1 cellular context compared by ENCODE assay signal in genomic region chr1:32813941-32814739, GRCh38.
TF ChIP-seq lines count a peak whose summit lies in the region.

No MANE protein-coding gene starts in this region.

TF ChIP-seq in K562, 482 proteins besides CTCF, POLR2A, EP300 and RAD21 (continued from another document and continues in another):
- TF ChIP-seq ARID4B (CRISPR knock-in tag; IDR thresholded peaks at IDR 0.05), result peak; percentile 53
- peak; percentile 71 for TF ChIP-seq C11orf30 (IDR thresholded peaks at IDR 0.05; ENCODE audit: low read depth)
- no peak for TF ChIP-seq HIVEP1 (CRISPR knock-in tag; IDR thresholded peaks at IDR 0.05)
- 0 out of 2 replicates have a peak, but pooled peaks have one; percentile 3 for TF ChIP-seq CBFA2T3 (IDR thresholded peaks at IDR 0.05)
- TF ChIP-seq ZC3H4 (CRISPR knock-in tag; IDR thresholded peaks at IDR 0.05; ENCODE audit: borderline replicate concordance), result no peak
- TF ChIP-seq NFRKB (IDR thresholded peaks at IDR 0.05; ENCODE audit: low read depth), result peak; percentile 42; the same call in 1 of the 2 replicates
- TF ChIP-seq, protein P1, sequence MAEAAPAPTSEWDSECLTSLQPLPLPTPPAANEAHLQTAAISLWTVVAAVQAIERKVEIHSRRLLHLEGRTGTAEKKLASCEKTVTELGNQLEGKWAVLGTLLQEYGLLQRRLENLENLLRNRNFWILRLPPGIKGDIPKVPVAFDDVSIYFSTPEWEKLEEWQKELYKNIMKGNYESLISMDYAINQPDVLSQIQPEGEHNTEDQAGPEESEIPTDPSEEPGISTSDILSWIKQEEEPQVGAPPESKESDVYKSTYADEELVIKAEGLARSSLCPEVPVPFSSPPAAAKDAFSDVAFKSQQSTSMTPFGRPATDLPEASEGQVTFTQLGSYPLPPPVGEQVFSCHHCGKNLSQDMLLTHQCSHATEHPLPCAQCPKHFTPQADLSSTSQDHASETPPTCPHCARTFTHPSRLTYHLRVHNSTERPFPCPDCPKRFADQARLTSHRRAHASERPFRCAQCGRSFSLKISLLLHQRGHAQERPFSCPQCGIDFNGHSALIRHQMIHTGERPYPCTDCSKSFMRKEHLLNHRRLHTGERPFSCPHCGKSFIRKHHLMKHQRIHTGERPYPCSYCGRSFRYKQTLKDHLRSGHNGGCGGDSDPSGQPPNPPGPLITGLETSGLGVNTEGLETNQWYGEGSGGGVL (CRISPR knock-in tag; IDR thresholded peaks at IDR 0.05), result no peak
- TF ChIP-seq SIRT6 (IDR thresholded peaks at IDR 0.05; ENCODE audit: low read depth, low read length), result no peak
- TF ChIP-seq RFX1 (IDR thresholded peaks at IDR 0.05), result no peak
- TF ChIP-seq MITF (IDR thresholded peaks at IDR 0.05), result no peak
- peak in 1 of 2 experiments; percentile 55; a peak in 1 of 4 replicates for TF ChIP-seq ARNT (IDR thresholded peaks at IDR 0.05)
- no peak for TF ChIP-seq ZNF431 (CRISPR knock-in tag; IDR thresholded peaks at IDR 0.05)
- no peak for TF ChIP-seq SRSF9 (IDR thresholded peaks at IDR 0.05; ENCODE audit: borderline replicate concordance, low read depth, low read length)
- TF ChIP-seq ZFX (CRISPR knock-in tag; IDR thresholded peaks at IDR 0.05), result peak; percentile 6; the same call in 1 of the 2 replicates
- TF ChIP-seq SFPQ (IDR thresholded peaks at IDR 0.05; ENCODE audit: low read depth, low read length), result no peak
- no peak; the same call in 1 of the 2 replicates for TF ChIP-seq SMAD4 (CRISPR knock-in tag; conservative IDR thresholded peaks at IDR 0.05)
- TF ChIP-seq, protein P2, sequence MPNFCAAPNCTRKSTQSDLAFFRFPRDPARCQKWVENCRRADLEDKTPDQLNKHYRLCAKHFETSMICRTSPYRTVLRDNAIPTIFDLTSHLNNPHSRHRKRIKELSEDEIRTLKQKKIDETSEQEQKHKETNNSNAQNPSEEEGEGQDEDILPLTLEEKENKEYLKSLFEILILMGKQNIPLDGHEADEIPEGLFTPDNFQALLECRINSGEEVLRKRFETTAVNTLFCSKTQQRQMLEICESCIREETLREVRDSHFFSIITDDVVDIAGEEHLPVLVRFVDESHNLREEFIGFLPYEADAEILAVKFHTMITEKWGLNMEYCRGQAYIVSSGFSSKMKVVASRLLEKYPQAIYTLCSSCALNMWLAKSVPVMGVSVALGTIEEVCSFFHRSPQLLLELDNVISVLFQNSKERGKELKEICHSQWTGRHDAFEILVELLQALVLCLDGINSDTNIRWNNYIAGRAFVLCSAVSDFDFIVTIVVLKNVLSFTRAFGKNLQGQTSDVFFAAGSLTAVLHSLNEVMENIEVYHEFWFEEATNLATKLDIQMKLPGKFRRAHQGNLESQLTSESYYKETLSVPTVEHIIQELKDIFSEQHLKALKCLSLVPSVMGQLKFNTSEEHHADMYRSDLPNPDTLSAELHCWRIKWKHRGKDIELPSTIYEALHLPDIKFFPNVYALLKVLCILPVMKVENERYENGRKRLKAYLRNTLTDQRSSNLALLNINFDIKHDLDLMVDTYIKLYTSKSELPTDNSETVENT (CRISPR knock-in tag; IDR thresholded peaks at IDR 0.05), result no peak
- TF ChIP-seq OTX1 (CRISPR knock-in tag; IDR thresholded peaks at IDR 0.05), result peak; percentile 89
- no peak for TF ChIP-seq PPARD (CRISPR knock-in tag; IDR thresholded peaks at IDR 0.05)
- TF ChIP-seq GATAD2A (IDR thresholded peaks at IDR 0.05), result no peak
- TF ChIP-seq EHMT2 (IDR thresholded peaks at IDR 0.05), result peak; percentile 62; the same call in 1 of the 2 replicates
- TF ChIP-seq RCOR1 (IDR thresholded peaks at IDR 0.05; ENCODE audit: borderline replicate concordance in 1 of 2, low read depth in 2 of 2, low read length in 2 of 2), result no peak; a peak in 1 of 4 replicates
- TF ChIP-seq ZNF384 (IDR thresholded peaks at IDR 0.05; ENCODE audit: low read depth, low read length), result peak; percentile 85
- no peak for TF ChIP-seq TCFL5 (CRISPR knock-in tag; conservative IDR thresholded peaks at IDR 0.05)
- TF ChIP-seq ZBTB5 (IDR thresholded peaks at IDR 0.05), result 0 out of 2 replicates have a peak, but pooled peaks have one; percentile 28
- peak; percentile 37; the same call in 1 of the 2 replicates for TF ChIP-seq L3MBTL2 (IDR thresholded peaks at IDR 0.05)
- 0 out of 2 replicates have a peak, but pooled peaks have one; percentile 49 for TF ChIP-seq ZNF175 (CRISPR knock-in tag; IDR thresholded peaks at IDR 0.05; ENCODE audit: low read depth)
- TF ChIP-seq XRCC5 (IDR thresholded peaks at IDR 0.05; ENCODE audit: low read depth, low read length), result no peak
- TF ChIP-seq MTA2 (IDR thresholded peaks at IDR 0.05; ENCODE audit: low read depth), result 0 out of 2 replicates have a peak, but pooled peaks have one; percentile 20
- no peak for TF ChIP-seq CREM (IDR thresholded peaks at IDR 0.05; ENCODE audit: low read depth)
- peak; percentile 52; the same call in 1 of the 2 replicates for TF ChIP-seq ZEB2 (IDR thresholded peaks at IDR 0.05)
- 0 out of 2 replicates have a peak, but pooled peaks have one; percentile 83 for TF ChIP-seq HDGF (IDR thresholded peaks at IDR 0.05)
- TF ChIP-seq ZNF253 (CRISPR knock-in tag; conservative IDR thresholded peaks at IDR 0.05), result no peak
- TF ChIP-seq ZNF583 (CRISPR knock-in tag; IDR thresholded peaks at IDR 0.05), result no peak
- TF ChIP-seq LARP7 (IDR thresholded peaks at IDR 0.05), result 0 out of 2 replicates have a peak, but pooled peaks have one; percentile 13
- no peak for TF ChIP-seq TCF15 (CRISPR knock-in tag; IDR thresholded peaks at IDR 0.05)
- TF ChIP-seq, protein P3, sequence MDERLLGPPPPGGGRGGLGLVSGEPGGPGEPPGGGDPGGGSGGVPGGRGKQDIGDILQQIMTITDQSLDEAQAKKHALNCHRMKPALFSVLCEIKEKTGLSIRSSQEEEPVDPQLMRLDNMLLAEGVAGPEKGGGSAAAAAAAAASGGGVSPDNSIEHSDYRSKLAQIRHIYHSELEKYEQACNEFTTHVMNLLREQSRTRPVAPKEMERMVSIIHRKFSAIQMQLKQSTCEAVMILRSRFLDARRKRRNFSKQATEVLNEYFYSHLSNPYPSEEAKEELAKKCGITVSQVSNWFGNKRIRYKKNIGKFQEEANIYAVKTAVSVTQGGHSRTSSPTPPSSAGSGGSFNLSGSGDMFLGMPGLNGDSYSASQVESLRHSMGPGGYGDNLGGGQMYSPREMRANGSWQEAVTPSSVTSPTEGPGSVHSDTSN (CRISPR knock-in tag; IDR thresholded peaks at IDR 0.05; ENCODE audit: low read depth), result no peak
- TF ChIP-seq, protein P3 (tag; conservative IDR thresholded peaks at IDR 0.05; ENCODE audit: low read depth), result no peak
- TF ChIP-seq RAD51 (IDR thresholded peaks at IDR 0.05; ENCODE audit: borderline replicate concordance, low read depth), result peak; percentile 27; the same call in 1 of the 2 replicates
- no peak for TF ChIP-seq ZNF586 (CRISPR knock-in tag; conservative IDR thresholded peaks at IDR 0.05)
- TF ChIP-seq CC2D1A (IDR thresholded peaks at IDR 0.05), result 0 out of 2 replicates have a peak, but pooled peaks have one; percentile 20
- no peak for TF ChIP-seq NONO (IDR thresholded peaks at IDR 0.05; ENCODE audit: low read depth in 2 of 2, low read length in 1 of 2)
